ENCODE assay signal across 15 cellular contexts in genomic region chr5:96093890-96094381, GRCh38.
DNase-seq lines count a peak whose midpoint lies in the region; ATAC-seq, FAIRE-seq and TF ChIP-seq lines count a peak whose summit lies in the region.
"Had no signal": no experiment of that assay in that cellular context is flagged by ENCODE, and none has a peak within 500 bp of the region (broad histone marks: within the 10 kb centered on the region; RNA-seq: fewer than 3 reads in every experiment).

No MANE protein-coding gene starts in this region.

- H3K79me2 ChIP-seq in astrocyte (ENCODE audit: insufficient read depth, low read length), result no peaks in the 10 kb centered on the region

- H2AFZ ChIP-seq in astrocyte (ENCODE audit: low read depth, low read length), result no peak overlapping the region

- H3K4me1 ChIP-seq in astrocyte (ENCODE audit: insufficient read depth, low read length), result no peaks in the 10 kb centered on the region
- peaks cover 12% of the 10 kb centered on the region for H3K4me1 ChIP-seq in psoas muscle
- peaks cover 0 to 8% of the 10 kb centered on the region in 2 donors for H3K4me1 ChIP-seq in right atrium auricular region

- H3K9ac ChIP-seq in astrocyte (ENCODE audit: low read length), result no peak overlapping the region

- H3K27ac Mint-ChIP-seq in astrocyte (ENCODE audit: unreplicated experiment), result no peak overlapping the region
- H3K27ac Mint-ChIP-seq: activated naive CD4-positive, alpha-beta T cell treated with anti-CD3 and anti-CD28 coated beads, Interleukin-2, amount 50 U/mL, for 24 hours; nephron had no signal

- no peaks in the 10 kb centered on the region for H4K20me1 ChIP-seq in astrocyte (ENCODE audit: insufficient read depth, low read length)

- H3K27me3 Mint-ChIP-seq in astrocyte (ENCODE audit: low read depth, unreplicated experiment), result no peaks in the 10 kb centered on the region
- H3K27me3 Mint-ChIP-seq: activated naive CD4-positive, alpha-beta T cell treated with anti-CD3 and anti-CD28 coated beads, Interleukin-2, amount 50 U/mL, for 24 hours had no signal

- ATAC-seq in left lobe of liver, result peak; percentile 60
- no peak for ATAC-seq in psoas muscle
- ATAC-seq: GM12878 had no signal

- H3K27ac ChIP-seq in astrocyte (ENCODE audit: low read depth, low read length) (no peak overlapping the region), psoas muscle (no peak overlapping the region), right atrium auricular region (no peak overlapping the region)

- no peaks in the 10 kb centered on the region for H3K36me3 ChIP-seq in astrocyte (ENCODE audit: insufficient read depth, low read length)
- H3K36me3 ChIP-seq in psoas muscle (ENCODE audit: insufficient read depth in 1 of 2, low read depth in 1 of 2), result no peaks in the 10 kb centered on the region
- H3K36me3 ChIP-seq in right atrium auricular region, result no peaks in the 10 kb centered on the region

- in situ Hi-C loops in G401 (cut with HindIII; ENCODE audit: low sequenced_read_pairs), result no loop called here

- DNase-seq in A172 (ENCODE audit: low spot score) (peak; percentile 68), HT1080 (ENCODE audit: low read depth) (peak; percentile 85), astrocyte (ENCODE audit: low read depth) (peak; percentile 16), left lobe of liver (ENCODE audit: low spot score) (no peak), psoas muscle (no peak), right atrium auricular region (ENCODE audit: low spot score) (no peak), G401 (ENCODE audit: low spot score) (no peak)
- no peak for DNase-seq in activated CD4-positive, CD25-positive, alpha-beta regulatory T cell (lab: John Stamatoyannopoulos, UW)
- DNase-seq: DMS 273 treated with DMSO at 0.1 percent for 48 hours, NCI-H526, SHP77 treated with DMSO at 0.1 percent for 48 hours, trophoblast cell had no signal

- peaks cover 16% of the 10 kb centered on the region for H3K4me1 Mint-ChIP-seq in astrocyte (ENCODE audit: low read depth, unreplicated experiment)
- H3K4me1 Mint-ChIP-seq: activated naive CD4-positive, alpha-beta T cell treated with anti-CD3 and anti-CD28 coated beads, Interleukin-2, amount 50 U/mL, for 24 hours; nephron had no signal

- no peak overlapping the region for H3K4me2 ChIP-seq in astrocyte (ENCODE audit: low read length)

- peak; percentile 29 for FAIRE-seq in astrocyte (lab: Jason Lieb, UNC)
- FAIRE-seq: GM12878 had no signal

- 61 to 76% (median 74%) methylated on average over 1 of the region's 1 CpG for WGBS in psoas muscle, 3 donors

- H3K9me3 Mint-ChIP-seq in astrocyte (ENCODE audit: unreplicated experiment), result peaks cover 6% of the 10 kb centered on the region
- H3K9me3 Mint-ChIP-seq: activated naive CD4-positive, alpha-beta T cell treated with anti-CD3 and anti-CD28 coated beads, Interleukin-2, amount 50 U/mL, for 24 hours had no signal

- no peaks in the 10 kb centered on the region for H3K27me3 ChIP-seq in astrocyte (ENCODE audit: insufficient read depth, low read length)
- H3K27me3 ChIP-seq in psoas muscle (ENCODE audit: insufficient read depth in 3 of 3, low read length in 2 of 3), result no peaks in the 10 kb centered on the region
- H3K27me3 ChIP-seq in right atrium auricular region, result no peaks in the 10 kb centered on the region

- TF ChIP-seq CTCF in astrocyte (IDR thresholded peaks at IDR 0.05; ENCODE audit: insufficient read depth, low read depth, low read length) (no peak), psoas muscle (IDR thresholded peaks at IDR 0.05) (no peak), right atrium auricular region (IDR thresholded peaks at IDR 0.05) (no peak)

- no peaks in the 10 kb centered on the region for H3K36me3 Mint-ChIP-seq in astrocyte (ENCODE audit: low read depth, unreplicated experiment)
- H3K36me3 Mint-ChIP-seq: activated naive CD4-positive, alpha-beta T cell treated with anti-CD3 and anti-CD28 coated beads, Interleukin-2, amount 50 U/mL, for 24 hours had no signal

- H3K4me3 ChIP-seq in astrocyte (ENCODE audit: insufficient read depth, low read depth, low read length) (no peak overlapping the region), psoas muscle (no peak overlapping the region), right atrium auricular region (no peak overlapping the region)
- H3K4me3 ChIP-seq: GM12878 had no signal

- no peak overlapping the region for H3K4me3 Mint-ChIP-seq in astrocyte (ENCODE audit: unreplicated experiment)
- H3K4me3 Mint-ChIP-seq: activated naive CD4-positive, alpha-beta T cell treated with anti-CD3 and anti-CD28 coated beads, Interleukin-2, amount 50 U/mL, for 24 hours; nephron had no signal

- H3K9me3 ChIP-seq in astrocyte (ENCODE audit: insufficient read depth, low read depth, low read length), result no peaks in the 10 kb centered on the region
- H3K9me3 ChIP-seq in psoas muscle, result peaks cover 4% of the 10 kb centered on the region
- peaks cover 0 to 8% of the 10 kb centered on the region in 2 donors for H3K9me3 ChIP-seq in right atrium auricular region

- intact Hi-C loops in psoas muscle (cut with DNase I), result no loop called here

Comparison
In these comparisons a context has a peak if more than half of its experiments do, and no peak if none do; other contexts are left out.
1. DNase-seq: peak in A172 (single experiment), HT1080 (single experiment) and astrocyte (single experiment); none in left lobe of liver (single experiment), psoas muscle (0 of 2), right atrium auricular region (single experiment), activated CD4-positive, CD25-positive, alpha-beta regulatory T cell (0 of 4) and G401 (single experiment).